ENCODE assay signal across 10 cellular contexts in genomic region chr18:24734058-24734457, GRCh38.
A peak's percentile ranks its signal among the peaks of the same experiment; 100 is the strongest.
DNase-seq lines count a peak whose midpoint lies in the region; ATAC-seq and TF ChIP-seq lines count a peak whose summit lies in the region.
"Had no signal": no experiment of that assay in that cellular context is flagged by ENCODE, and none has a peak within 500 bp of the region (broad histone marks: within the 10 kb centered on the region; RNA-seq: fewer than 3 reads in every experiment).

No MANE protein-coding gene starts in this region.

- H3K79me1 ChIP-seq in H9 (ENCODE audit: insufficient read depth, low read depth, low read length, poor library complexity, severe bottlenecking), result no peaks in the 10 kb centered on the region

- H3K9ac ChIP-seq in H9 (ENCODE audit: extremely low read depth, insufficient read length, low read length), result no peak overlapping the region

- no peak overlapping the region for H2BK20ac ChIP-seq in H9 (ENCODE audit: low read depth, low read length, poor library complexity, severe bottlenecking)

- H3K4me1 Mint-ChIP-seq in H9, result peaks cover 0 to 4% of the 10 kb centered on the region in 2 experiments; a peak in 1 of 4 replicates

- H3K36me3 ChIP-seq in BE2C (no peaks in the 10 kb centered on the region), SJCRH30 (no peaks in the 10 kb centered on the region)

- no peak overlapping the region for H3K18ac ChIP-seq in H9 (ENCODE audit: insufficient read length, low read depth, low read length)

- DNase-seq in BE2C, result no peak
- DNase-seq in H9, result peak; percentile 46
- peak; percentile 9 to 39 for DNase-seq in SJCRH30
- peak; percentile 31 for DNase-seq in iPS-NIHi7 (ENCODE audit: extremely low spot score)
- DNase-seq in activated naive CD4-positive, alpha-beta T cell (lab: John Stamatoyannopoulos, UW), result no peak
- DNase-seq in activated CD8-positive, alpha-beta memory T cell treated with anti-CD3 and anti-CD28 coated beads, Interleukin-2, amount 50 U/mL, for 4 hours, result no peak
- DNase-seq in central memory CD4-positive, alpha-beta T cell, result no peak
- DNase-seq: cortex of kidney had no signal

- no peaks in the 10 kb centered on the region for H3K9me3 Mint-ChIP-seq in H9

- no peaks in the 10 kb centered on the region for H4K20me1 ChIP-seq in H9 (ENCODE audit: control insufficient read depth, insufficient read depth, insufficient read length)

- H3K23me2 ChIP-seq in H9 (ENCODE audit: insufficient read length, low read depth, low read length, poor library complexity, severe bottlenecking), result no peaks in the 10 kb centered on the region

- H3K4ac ChIP-seq in H9 (ENCODE audit: low read depth, low read length), result no peak overlapping the region

- no peak for ATAC-seq in HG03097 (IDR thresholded peaks at IDR 0.05; ENCODE audit: low FRiP score, unreplicated experiment)
- ATAC-seq: GM12878 had no signal

- H3K4me3 Mint-ChIP-seq in H9, result no peak overlapping the region

- H2BK120ac ChIP-seq in H9 (ENCODE audit: low read depth, low read length, poor library complexity, severe bottlenecking), result no peak overlapping the region

- H4K91ac ChIP-seq in H9 (ENCODE audit: insufficient read length, low read depth, low read length), result no peak overlapping the region

- no peaks in the 10 kb centered on the region for H3K4me1 ChIP-seq in BE2C
- no peaks in the 10 kb centered on the region for H3K4me1 ChIP-seq in H9 (ENCODE audit: insufficient read depth, low read length)
- H3K4me1 ChIP-seq in SJCRH30, result no peaks in the 10 kb centered on the region

- H3K27ac ChIP-seq in H9 (ENCODE audit: insufficient read length, low read depth, low read length), result no peak overlapping the region
- no peak overlapping the region for H3K27ac ChIP-seq in SJCRH30

- H2AK5ac ChIP-seq in H9 (ENCODE audit: insufficient read length, low read length), result no peak overlapping the region

- no peak overlapping the region for H3K4me2 ChIP-seq in H9 (ENCODE audit: insufficient read depth, insufficient read length, low read length)

- H3K14ac ChIP-seq in H9 (ENCODE audit: insufficient read depth, low read length), result no peak overlapping the region

- no peak overlapping the region for H2BK12ac ChIP-seq in H9 (ENCODE audit: insufficient read length, low read depth, low read length)

- H4K5ac ChIP-seq in H9 (ENCODE audit: insufficient read length, low read depth, low read length), result no peak overlapping the region

- no peak overlapping the region for H2BK5ac ChIP-seq in H9 (ENCODE audit: insufficient read length, low read length)

- H3K36me3 Mint-ChIP-seq in H9 (ENCODE audit: insufficient read depth in 1 of 3, low read depth in 3 of 3), result no peaks in the 10 kb centered on the region

- H3K27me3 Mint-ChIP-seq in H9 (ENCODE audit: low read depth), result peaks cover under 1% of the 10 kb centered on the region; the same call in 1 of the 2 replicates

- H3K4me3 ChIP-seq in BE2C (ENCODE audit: low read depth, low read length) (no peak overlapping the region), SJCRH30 (no peak overlapping the region)
- H3K4me3 ChIP-seq: GM12878 had no signal

- no peak overlapping the region for H2BK15ac ChIP-seq in H9 (ENCODE audit: low read depth, low read length)

- no peaks in the 10 kb centered on the region for H3K79me2 ChIP-seq in H9 (ENCODE audit: insufficient read depth, low read length)

- H3K9me3 ChIP-seq in BE2C (no peaks in the 10 kb centered on the region), H9 (ENCODE audit: control insufficient read depth, low read depth, low read length) (no peaks in the 10 kb centered on the region), SJCRH30 (replicated peaks) (no peaks in the 10 kb centered on the region)

- no peak overlapping the region for H2AFZ ChIP-seq in H9 (ENCODE audit: low read length)

- 0 out of 2 replicates have a peak, but pooled peaks have one; percentile 13 for TF ChIP-seq CTCF in BE2C (IDR thresholded peaks at IDR 0.05; ENCODE audit: low read depth, low read length)
- peak; percentile 56; the same call in 2 of the 3 replicates for TF ChIP-seq CTCF in H9 (conservative IDR thresholded peaks at IDR 0.05)

- no peaks in the 10 kb centered on the region for H3K27me3 ChIP-seq in BE2C
- H3K27me3 ChIP-seq in H9 (ENCODE audit: insufficient read depth, low read length), result no peaks in the 10 kb centered on the region
- no peaks in the 10 kb centered on the region for H3K27me3 ChIP-seq in SJCRH30

- no peak overlapping the region for H3K56ac ChIP-seq in H9 (ENCODE audit: insufficient read length, low read depth, low read length)

- H3T11ph ChIP-seq in H9 (ENCODE audit: low read length), result no peak overlapping the region

- H4K8ac ChIP-seq in H9 (replicated peaks; ENCODE audit: insufficient read length, low read depth, low read length), result no peak overlapping the region

- H3K27ac Mint-ChIP-seq in H9, result no peak overlapping the region

- no CpG with 5 or more reads among the region's 11 CpGs for WGBS in H9 (ENCODE audit: extremely low coverage, insufficient read length, low lambda C conversion rate)

- no peak overlapping the region for H3K23ac ChIP-seq in H9 (ENCODE audit: insufficient read length, low read depth, low read length)

Comparison
In these comparisons a context has a peak if more than half of its experiments do, and no peak if none do; other contexts are left out.
1. DNase-seq: peak in H9 (single experiment), SJCRH30 (2 of 2) and iPS-NIHi7 (single experiment); none in BE2C (single experiment), activated naive CD4-positive, alpha-beta T cell (0 of 4), activated CD8-positive, alpha-beta memory T cell treated with anti-CD3 and anti-CD28 coated beads, Interleukin-2, amount 50 U/mL, for 4 hours (single experiment) and central memory CD4-positive, alpha-beta T cell (single experiment).